ENCODE assay signal across 8 cellular contexts in genomic region chr3:197801801-197802504, GRCh38. TPM values are rescaled to one million over a fixed set of nuclear protein-coding genes. Genes with fewer than 3 reads are reported as not detected.
DNase-seq lines count a peak whose midpoint lies in the region; ATAC-seq and TF ChIP-seq lines count a peak whose summit lies in the region.

No MANE protein-coding gene starts in this region.

- peak in 3 of 7 experiments; percentile 24 to 32 (median 30) for DNase-seq in CD8-positive, alpha-beta T cell
- DNase-seq in RKO (ENCODE audit: low spot score), result peak; percentile 68
- DNase-seq in dermis blood vessel endothelial cell, result peak; percentile 55
- no peak for DNase-seq in NCI-H1092 (lab: John Stamatoyannopoulos, UW)
- no peak for DNase-seq in T1000 (lab: John Stamatoyannopoulos, UW)

- peaks cover 50% of the 10 kb centered on the region for H3K4me1 Mint-ChIP-seq in CD8-positive, alpha-beta T cell (ENCODE audit: low read depth)
- peaks cover 60% of the 10 kb centered on the region for H3K4me1 Mint-ChIP-seq in stimulated activated memory B cell treated with anti-CD40 and anti-IgM and Interleukin-4, amounts not matched to agents 10 μg/mL and 1 μg/mL and 100 μg/mL, for 72 hours

- POLR2A ChIA-PET in CD8-positive, alpha-beta T cell (lab: Charles Lee), result interaction anchor here (1.5 kb wide), 1 partner anchor 11 kb away, joined by 7 read pairs; the partner anchor contains the start of gene LRCH3

- peak; percentile 70 for ATAC-seq in CD8-positive, alpha-beta T cell
- ATAC-seq in GM19351 (IDR thresholded peaks at IDR 0.05; ENCODE audit: unreplicated experiment) (peak; percentile 48), HG02884 (IDR thresholded peaks at IDR 0.05; ENCODE audit: unreplicated experiment) (no peak)
- peak; percentile 56 for ATAC-seq in stimulated activated memory B cell treated with anti-CD40 and anti-IgM and Interleukin-4, amounts not matched to agents 10 μg/mL and 1 μg/mL and 100 μg/mL, for 72 hours

- peaks cover 22% of the 10 kb centered on the region for H3K4me1 ChIP-seq in CD8-positive, alpha-beta T cell (ENCODE audit: insufficient read depth, low read length)

- CTCF ChIA-PET in CD8-positive, alpha-beta T cell (lab: Charles Lee), result interaction anchor here (0.8 to 1.2 kb wide), 3 partner anchors 10 to 21 kb away, joined by 3 read pairs; partner anchors contain the start of gene LRCH3

- H3K4me3 Mint-ChIP-seq in CD8-positive, alpha-beta T cell, result peak overlapping the region; percentile 13
- H3K4me3 Mint-ChIP-seq in stimulated activated memory B cell treated with anti-CD40 and anti-IgM and Interleukin-4, amounts not matched to agents 10 μg/mL and 1 μg/mL and 100 μg/mL, for 72 hours, result no peak overlapping the region

- no peaks in the 10 kb centered on the region for H3K9me3 Mint-ChIP-seq in CD8-positive, alpha-beta T cell
- no peaks in the 10 kb centered on the region for H3K9me3 Mint-ChIP-seq in stimulated activated memory B cell treated with anti-CD40 and anti-IgM and Interleukin-4, amounts not matched to agents 10 μg/mL and 1 μg/mL and 100 μg/mL, for 72 hours

- peak overlapping the region; percentile 74 for H3K27ac Mint-ChIP-seq in CD8-positive, alpha-beta T cell
- peak overlapping the region; percentile 68 for H3K27ac Mint-ChIP-seq in stimulated activated memory B cell treated with anti-CD40 and anti-IgM and Interleukin-4, amounts not matched to agents 10 μg/mL and 1 μg/mL and 100 μg/mL, for 72 hours

- H3K4me3 ChIP-seq in CD8-positive, alpha-beta T cell (ENCODE audit: low read depth, low read length), result no peak overlapping the region

- no peaks in the 10 kb centered on the region for H3K9me3 ChIP-seq in CD8-positive, alpha-beta T cell (ENCODE audit: low read length)

- H3K36me3 Mint-ChIP-seq in CD8-positive, alpha-beta T cell, result peaks cover 15% of the 10 kb centered on the region
- peaks cover 13% of the 10 kb centered on the region for H3K36me3 Mint-ChIP-seq in stimulated activated memory B cell treated with anti-CD40 and anti-IgM and Interleukin-4, amounts not matched to agents 10 μg/mL and 1 μg/mL and 100 μg/mL, for 72 hours

- H3K27ac ChIP-seq in CD8-positive, alpha-beta T cell (ENCODE audit: low read depth, low read length), result no peak overlapping the region

- no peaks in the 10 kb centered on the region for H3K27me3 ChIP-seq in CD8-positive, alpha-beta T cell (ENCODE audit: insufficient read depth, low read length)

- TF ChIP-seq CTCF in CD8-positive, alpha-beta T cell (IDR thresholded peaks at IDR 0.05), result peak; percentile 71

- intact Hi-C loops in CD8-positive, alpha-beta T cell (cut with DNase I, micrococcal nuclease), result loop anchor here (1.0 to 5.0 kb wide), 3 partner anchors 11 to 205 kb away; partner anchors contain the start of gene LRCH3 (in 1 of the 2)

- no peaks in the 10 kb centered on the region for H3K27me3 Mint-ChIP-seq in CD8-positive, alpha-beta T cell (ENCODE audit: low read depth)
- no peaks in the 10 kb centered on the region for H3K27me3 Mint-ChIP-seq in stimulated activated memory B cell treated with anti-CD40 and anti-IgM and Interleukin-4, amounts not matched to agents 10 μg/mL and 1 μg/mL and 100 μg/mL, for 72 hours

- H3K36me3 ChIP-seq in CD8-positive, alpha-beta T cell (ENCODE audit: insufficient read depth, low read length), result no peaks in the 10 kb centered on the region

RNA-seq across cellular contexts. Expression of gene LRCH3, which starts 10.9 kb away (rescaled TPM):
- 10 to 100 TPM; 37.1 to 39.7 TPM for total RNA-seq in CD8-positive, alpha-beta T cell
- total RNA-seq in dermis blood vessel endothelial cell, result 82.4 and 154 TPM in 2 replicates

RNA-seq across cellular contexts. Expression of gene FYTTD1, which starts 52.3 kb away (rescaled TPM):
- 10 to 100 TPM; 80.9 to 88.0 TPM for total RNA-seq in CD8-positive, alpha-beta T cell
- total RNA-seq in dermis blood vessel endothelial cell, result 73.2 and 110 TPM in 2 replicates

Comparison
In these comparisons a context has a peak if more than half of its experiments do, and no peak if none do; other contexts are left out.
1. DNase-seq: peak in RKO (single experiment) and dermis blood vessel endothelial cell (single experiment); none in NCI-H1092 (single experiment) and T1000 (single experiment).